ENCODE assay signal across 13 cellular contexts in genomic region chr16:31331807-31332301, GRCh38. TPM values are rescaled to one million over a fixed set of nuclear protein-coding genes. Genes with fewer than 3 reads are reported as not detected.
DNase-seq lines count a peak whose midpoint lies in the region; ATAC-seq, FAIRE-seq and TF ChIP-seq lines count a peak whose summit lies in the region.
"Had no signal": no experiment of that assay in that cellular context is flagged by ENCODE, and none has a peak within 500 bp of the region (broad histone marks: within the 10 kb centered on the region; RNA-seq: fewer than 3 reads in every experiment).

No MANE protein-coding gene starts in this region.

- no peak overlapping the region for H3K23ac ChIP-seq in mesendoderm (ENCODE audit: low read length)

- peaks cover 18% of the 10 kb centered on the region for H3K36me3 Mint-ChIP-seq in natural killer cell treated with Interleukin-12 subunit alpha and Interleukin-12 subunit beta and Interleukin-15 and Interleukin-18, amount 100 ng/mL, for 72 hours

- H3K4me1 ChIP-seq in HEK293 (ENCODE audit: control insufficient read depth, insufficient read depth, low read length) (no peaks in the 10 kb centered on the region), mesendoderm (ENCODE audit: control insufficient read depth, low read depth, low read length) (peaks cover 2% of the 10 kb centered on the region)

- FAIRE-seq in bronchial epithelial cell (lab: Jason Lieb, UNC), result peak; percentile 23

- no peaks in the 10 kb centered on the region for H3K79me1 ChIP-seq in mesendoderm (ENCODE audit: low read length)

- no CpG with 5 or more reads among the region's 23 CpGs for WGBS in mesendoderm (ENCODE audit: extremely low coverage, insufficient coverage, low lambda C conversion rate)

- POLR2A ChIA-PET in HEK293 (lab: Yijun Ruan, JAX), result no interaction called here

- peak overlapping the region in 1 of 2 donors; percentile 37 for H3K27ac Mint-ChIP-seq in natural killer cell treated with Interleukin-12 subunit alpha and Interleukin-12 subunit beta and Interleukin-15 and Interleukin-18, amount 100 ng/mL, for 72 hours

- H2BK5ac ChIP-seq in mesendoderm (ENCODE audit: low read length), result no peak overlapping the region

- H3K4ac ChIP-seq in mesendoderm (ENCODE audit: low read depth, low read length), result no peak overlapping the region

- H2AK5ac ChIP-seq in mesendoderm (ENCODE audit: low read length), result no peak overlapping the region

- H3K9me3 Mint-ChIP-seq in natural killer cell treated with Interleukin-12 subunit alpha and Interleukin-12 subunit beta and Interleukin-15 and Interleukin-18, amount 100 ng/mL, for 72 hours, result no peaks in the 10 kb centered on the region

- H3K27me3 Mint-ChIP-seq in natural killer cell treated with Interleukin-12 subunit alpha and Interleukin-12 subunit beta and Interleukin-15 and Interleukin-18, amount 100 ng/mL, for 72 hours, result no peaks in the 10 kb centered on the region

- no peak overlapping the region for H4K8ac ChIP-seq in mesendoderm (ENCODE audit: low read depth, low read length)

- no peak overlapping the region for H3K56ac ChIP-seq in mesendoderm (ENCODE audit: low read length)

- no peak overlapping the region for H4K5ac ChIP-seq in mesendoderm (ENCODE audit: low read length)

- TF ChIP-seq CTCF in HEK293 (tag by site-specific recombination; IDR thresholded peaks at IDR 0.05) (no peak), bronchial epithelial cell (IDR thresholded peaks at IDR 0.05; ENCODE audit: insufficient read depth, low read length, severe bottlenecking) (no peak)

- peak overlapping the region; percentile 50 for H3K4me3 Mint-ChIP-seq in natural killer cell treated with Interleukin-12 subunit alpha and Interleukin-12 subunit beta and Interleukin-15 and Interleukin-18, amount 100 ng/mL, for 72 hours

- H3K9me3 ChIP-seq in HEK293 (ENCODE audit: control insufficient read depth, insufficient read depth, low read depth, low read length), result no peaks in the 10 kb centered on the region

- H3K18ac ChIP-seq in mesendoderm (ENCODE audit: low read length), result no peak overlapping the region

- no peaks in the 10 kb centered on the region for H3K79me2 ChIP-seq in mesendoderm (ENCODE audit: control insufficient read depth, insufficient read depth, low read length)

- no peak overlapping the region for H2BK15ac ChIP-seq in mesendoderm (replicated peaks; ENCODE audit: low read depth)

- CTCF ChIA-PET in HEK293 (lab: Yijun Ruan, JAX), result interaction anchor here (0.6 to 1.1 kb wide), 3 partner anchors 12 to 380 kb away, joined by 3 to 5 read pairs (median 4); no protein-coding TSS in a partner anchor

- H3K36me3 ChIP-seq in HEK293 (ENCODE audit: control insufficient read depth in 2 of 2, insufficient read depth in 1 of 2, low read length in 2 of 2) (no peaks in the 10 kb centered on the region), bronchial epithelial cell (ENCODE audit: control insufficient read depth, insufficient read depth, low read length) (no peaks in the 10 kb centered on the region), mesendoderm (ENCODE audit: control insufficient read depth, insufficient read depth, low read length) (no peaks in the 10 kb centered on the region)
- H3K36me3 ChIP-seq: tibial nerve had no signal

- H3K27me3 ChIP-seq in bronchial epithelial cell (ENCODE audit: control insufficient read depth, insufficient read depth, low read length), result peaks cover 10% of the 10 kb centered on the region
- H3K27me3 ChIP-seq in mesendoderm (ENCODE audit: insufficient read depth, low read length, poor library complexity), result peaks cover 4% of the 10 kb centered on the region

- no peak overlapping the region for H3K9ac ChIP-seq in mesendoderm (ENCODE audit: low read length)

- ATAC-seq in natural killer cell treated with Interleukin-12 subunit alpha and Interleukin-12 subunit beta and Interleukin-15 and Interleukin-18, amount 100 ng/mL, for 72 hours, result no peak
- no peak for ATAC-seq in HG02973 (IDR thresholded peaks at IDR 0.05; ENCODE audit: unreplicated experiment)
- ATAC-seq: left colon had no signal

- H3K27ac ChIP-seq in HEK293 (ENCODE audit: extremely low read depth, low read depth, low read length) (no peak overlapping the region), mesendoderm (ENCODE audit: low read depth, low read length) (no peak overlapping the region)
- H3K27ac ChIP-seq: tibial nerve had no signal

- no peak overlapping the region for H2BK120ac ChIP-seq in mesendoderm (ENCODE audit: low read depth, low read length)

- peaks cover 24 to 35% of the 10 kb centered on the region in 2 donors for H3K4me1 Mint-ChIP-seq in natural killer cell treated with Interleukin-12 subunit alpha and Interleukin-12 subunit beta and Interleukin-15 and Interleukin-18, amount 100 ng/mL, for 72 hours (ENCODE audit: low read depth in 2 of 2)

- no peak overlapping the region for H3K4me2 ChIP-seq in mesendoderm (ENCODE audit: low read length)

- DNase-seq in CD1c-positive myeloid dendritic cell (ENCODE audit: extremely low spot score) (peak; percentile 90), bronchial epithelial cell (ENCODE audit: low read depth) (no peak), NCI-H1436 (lab: John Stamatoyannopoulos, UW) (no peak), mesendoderm (no peak)
- no peak for DNase-seq in natural killer cell treated with Interleukin-12 subunit alpha and Interleukin-12 subunit beta and Interleukin-15 and Interleukin-18, amount 100 ng/mL, for 72 hours (ENCODE audit: low spot score)
- no peak for DNase-seq in stimulated activated CD4-positive, alpha-beta T cell treated with anti-CD3 and anti-CD28 coated beads, Interleukin-15, amount 100 ng/mL, for 24 hours
- DNase-seq: DMS 273 treated with DMSO at 0.1 percent for 48 hours, NCI-H187 treated with DMSO at 0.1 percent for 48 hours had no signal

- H3K4me3 ChIP-seq in HEK293 (ENCODE audit: low read depth, low read length) (no peak overlapping the region), bronchial epithelial cell (ENCODE audit: low read depth, low read length) (no peak overlapping the region), mesendoderm (ENCODE audit: low read length) (no peak overlapping the region)

TF ChIP-seq in HEK293, 187 proteins besides CTCF, POLR2A, EP300 and RAD21 (continues in another document):
- TF ChIP-seq ZFHX2 (tag by site-specific recombination; conservative IDR thresholded peaks at IDR 0.05), result peak; percentile 28
- TF ChIP-seq TSHZ1 (tag by site-specific recombination; IDR thresholded peaks at IDR 0.05; ENCODE audit: borderline replicate concordance), result no peak
- no peak for TF ChIP-seq ZSCAN23 (tag by site-specific recombination; IDR thresholded peaks at IDR 0.05)
- no peak for TF ChIP-seq ZNF426 (tag by site-specific recombination; IDR thresholded peaks at IDR 0.05)
- TF ChIP-seq, protein P1, sequence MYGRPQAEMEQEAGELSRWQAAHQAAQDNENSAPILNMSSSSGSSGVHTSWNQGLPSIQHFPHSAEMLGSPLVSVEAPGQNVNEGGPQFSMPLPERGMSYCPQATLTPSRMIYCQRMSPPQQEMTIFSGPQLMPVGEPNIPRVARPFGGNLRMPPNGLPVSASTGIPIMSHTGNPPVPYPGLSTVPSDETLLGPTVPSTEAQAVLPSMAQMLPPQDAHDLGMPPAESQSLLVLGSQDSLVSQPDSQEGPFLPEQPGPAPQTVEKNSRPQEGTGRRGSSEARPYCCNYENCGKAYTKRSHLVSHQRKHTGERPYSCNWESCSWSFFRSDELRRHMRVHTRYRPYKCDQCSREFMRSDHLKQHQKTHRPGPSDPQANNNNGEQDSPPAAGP (tag by site-specific recombination; IDR thresholded peaks at IDR 0.05), result no peak
- TF ChIP-seq ZNF654 (tag by site-specific recombination; IDR thresholded peaks at IDR 0.05; ENCODE audit: low read depth), result no peak
- TF ChIP-seq ZNF2 (tag by site-specific recombination; IDR thresholded peaks at IDR 0.05), result no peak
- TF ChIP-seq TRIM28 (IDR thresholded peaks at IDR 0.05; ENCODE audit: borderline replicate concordance, low read length), result no peak
- TF ChIP-seq, protein P2, sequence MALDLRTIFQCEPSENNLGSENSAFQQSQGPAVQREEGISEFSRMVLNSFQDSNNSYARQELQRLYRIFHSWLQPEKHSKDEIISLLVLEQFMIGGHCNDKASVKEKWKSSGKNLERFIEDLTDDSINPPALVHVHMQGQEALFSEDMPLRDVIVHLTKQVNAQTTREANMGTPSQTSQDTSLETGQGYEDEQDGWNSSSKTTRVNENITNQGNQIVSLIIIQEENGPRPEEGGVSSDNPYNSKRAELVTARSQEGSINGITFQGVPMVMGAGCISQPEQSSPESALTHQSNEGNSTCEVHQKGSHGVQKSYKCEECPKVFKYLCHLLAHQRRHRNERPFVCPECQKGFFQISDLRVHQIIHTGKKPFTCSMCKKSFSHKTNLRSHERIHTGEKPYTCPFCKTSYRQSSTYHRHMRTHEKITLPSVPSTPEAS (tag by site-specific recombination; IDR thresholded peaks at IDR 0.05), result peak; percentile 98
- TF ChIP-seq ZBTB20 (tag by site-specific recombination; IDR thresholded peaks at IDR 0.05), result no peak
- no peak for TF ChIP-seq OSR2 (tag by site-specific recombination; IDR thresholded peaks at IDR 0.05)

RNA-seq across cellular contexts. Expression of gene ITGAX, which starts 23.1 kb away (rescaled TPM):
- total RNA-seq in bronchial epithelial cell, result under 0.01 TPM in 1 of 2 replicates, not detected in the other
- total RNA-seq in natural killer cell treated with Interleukin-12 subunit alpha and Interleukin-12 subunit beta and Interleukin-15 and Interleukin-18, amount 100 ng/mL, for 72 hours, result 100 to 1,000 TPM in 1 of 2 donors, 10 to 100 TPM in 1; 62.1 to 124 TPM
- polyA plus RNA-seq in mesendoderm (2013, experiment 1 of 2), result 0.07 TPM
- 0.08 TPM for polyA plus RNA-seq in mesendoderm (2013, experiment 2 of 2)
- total RNA-seq: OCI-LY7 had no signal

Comparison
In these comparisons a context has a peak if more than half of its experiments do, and no peak if none do; other contexts are left out.
1. RNA of gene ITGAX, which starts 23.1 kb away (total RNA-seq): 62.1 to 124 TPM in natural killer cell treated with Interleukin-12 subunit alpha and Interleukin-12 subunit beta and Interleukin-15 and Interleukin-18, amount 100 ng/mL, for 72 hours; under 0.01 TPM in bronchial epithelial cell; every median in the first group is over 10 times any median in the second.